ENCODE assay signal across 1 cellular context in genomic region chr5:177516601-177517568, GRCh38.
TF ChIP-seq lines count a peak whose summit lies in the region.

DDX41 (minus strand) TSS chr5:177516961; CDS start chr5:177516945, 16 bp downstream.

TF ChIP-seq in HepG2, 621 proteins besides CTCF, POLR2A, EP300 and RAD21 (continued from another document and continues in another):
- TF ChIP-seq ZNF766 (CRISPR knock-in tag; IDR thresholded peaks at IDR 0.05; ENCODE audit: borderline replicate concordance) (peak; percentile 71; the same call in 1 of the 2 replicates), MLXIP (CRISPR knock-in tag; IDR thresholded peaks at IDR 0.05; ENCODE audit: borderline replicate concordance) (no peak), ZSCAN30 (CRISPR knock-in tag; IDR thresholded peaks at IDR 0.05) (no peak), GTF2F1 (IDR thresholded peaks at IDR 0.05; ENCODE audit: low read length) (no peak), ZNF569 (CRISPR knock-in tag; IDR thresholded peaks at IDR 0.05; ENCODE audit: borderline replicate concordance) (no peak), ZNF331 (CRISPR knock-in tag; IDR thresholded peaks at IDR 0.05) (peak; percentile 89), TP53 (CRISPR knock-in tag; conservative IDR thresholded peaks at IDR 0.05) (0 out of 2 replicates have a peak, but pooled peaks have one; percentile 35), U2AF1 (optimal IDR thresholded peaks at IDR 0.05; ENCODE audit: low read depth, low read length) (no peak), ZNF780A (CRISPR knock-in tag; IDR thresholded peaks at IDR 0.05) (peak; percentile 82; the same call in 1 of the 2 replicates), TARDBP (CRISPR knock-in tag; IDR thresholded peaks at IDR 0.05) (peak; percentile 96), SP4 (CRISPR knock-in tag; IDR thresholded peaks at IDR 0.05) (peak; percentile 96), CEBPZ (IDR thresholded peaks at IDR 0.05; ENCODE audit: low read length) (no peak), TRIM22 (IDR thresholded peaks at IDR 0.05) (no peak), MIXL1 (CRISPR knock-in tag; IDR thresholded peaks at IDR 0.05) (peak; percentile 74; the same call in 1 of the 2 replicates), ZNF180 (CRISPR knock-in tag; IDR thresholded peaks at IDR 0.05; ENCODE audit: borderline replicate concordance, low read depth) (0 out of 2 replicates have a peak, but pooled peaks have one; percentile 53), NR0B2 (CRISPR knock-in tag; IDR thresholded peaks at IDR 0.05) (peak; percentile 61; the same call in 1 of the 2 replicates), MATR3 (CRISPR knock-in tag; IDR thresholded peaks at IDR 0.05) (no peak), TFDP1 (CRISPR knock-in tag; IDR thresholded peaks at IDR 0.05; ENCODE audit: borderline replicate concordance) (peak; percentile 88), ZNF136 (CRISPR knock-in tag; IDR thresholded peaks at IDR 0.05; ENCODE audit: low read depth) (no peak; the same call in 1 of the 2 replicates), ZNF615 (CRISPR knock-in tag; IDR thresholded peaks at IDR 0.05; ENCODE audit: borderline replicate concordance) (peak; percentile 84; the same call in 1 of the 2 replicates), GZF1 (CRISPR knock-in tag; IDR thresholded peaks at IDR 0.05) (no peak), YY1 (IDR thresholded peaks at IDR 0.05; ENCODE audit: insufficient read depth, insufficient replicate concordance, low read depth, low read length) (peak; percentile 89), AHDC1 (CRISPR knock-in tag; IDR thresholded peaks at IDR 0.05; ENCODE audit: borderline replicate concordance) (no peak; the same call in 1 of the 2 replicates), ZNF670 (CRISPR knock-in tag; IDR thresholded peaks at IDR 0.05; ENCODE audit: borderline replicate concordance) (peak; percentile 68; the same call in 1 of the 2 replicates), SIX1 (CRISPR knock-in tag; IDR thresholded peaks at IDR 0.05; ENCODE audit: borderline replicate concordance) (peak; percentile 83), ZUFSP (CRISPR knock-in tag; IDR thresholded peaks at IDR 0.05; ENCODE audit: borderline replicate concordance) (no peak), ZNF329 (CRISPR knock-in tag; IDR thresholded peaks at IDR 0.05; ENCODE audit: low read depth) (no peak), ATF3 (CRISPR knock-in tag; IDR thresholded peaks at IDR 0.05) (peak; percentile 49; the same call in 1 of the 2 replicates), ADNP (CRISPR knock-in tag; IDR thresholded peaks at IDR 0.05) (no peak), ZNF33B (CRISPR knock-in tag; IDR thresholded peaks at IDR 0.05) (0 out of 2 replicates have a peak, but pooled peaks have one; percentile 55), KDM3A (CRISPR knock-in tag; IDR thresholded peaks at IDR 0.05; ENCODE audit: low read depth) (0 out of 2 replicates have a peak, but pooled peaks have one; percentile 76), ARNT (IDR thresholded peaks at IDR 0.05) (no peak), NBN (conservative IDR thresholded peaks at IDR 0.05) (no peak), KAT7 (CRISPR knock-in tag; IDR thresholded peaks at IDR 0.05; ENCODE audit: borderline replicate concordance) (0 out of 2 replicates have a peak, but pooled peaks have one; percentile 82), ZNF282 (IDR thresholded peaks at IDR 0.05; ENCODE audit: partially characterized antibody) (no peak), ZNF18 (CRISPR knock-in tag; IDR thresholded peaks at IDR 0.05; ENCODE audit: insufficient replicate concordance) (no peak), DNMT1 (CRISPR knock-in tag; IDR thresholded peaks at IDR 0.05) (peak; percentile 72; the same call in 1 of the 2 replicates), ZNF883 (CRISPR knock-in tag; IDR thresholded peaks at IDR 0.05; ENCODE audit: not compliant biosample characterization) (peak; percentile 28), ZNF678 (CRISPR knock-in tag; IDR thresholded peaks at IDR 0.05) (0 out of 2 replicates have a peak, but pooled peaks have one; percentile 37), NPAS2 (CRISPR knock-in tag; IDR thresholded peaks at IDR 0.05; ENCODE audit: borderline replicate concordance) (no peak)
